13 cellular contexts compared by ENCODE assay signal in genomic region chr5:56056875-56057274, GRCh38.
DNase-seq lines count a peak whose midpoint lies in the region; ATAC-seq and TF ChIP-seq lines count a peak whose summit lies in the region.
"Had no signal": no experiment of that assay in that cellular context is flagged by ENCODE, and none has a peak within 500 bp of the region (broad histone marks: within the 10 kb centered on the region; RNA-seq: fewer than 3 reads in every experiment).

No MANE protein-coding gene starts in this region.

- H3K4me1 ChIP-seq in Peyer's patch (peaks cover 0 to 29% (median 4%) of the 10 kb centered on the region in 4 donors), esophagus muscularis mucosa (peaks cover 6 to 21% (median 16%) of the 10 kb centered on the region in 4 donors), right cardiac atrium (ENCODE audit: control insufficient read depth, insufficient read depth, low read length) (peaks cover 2% of the 10 kb centered on the region)

- H3K27me3 Mint-ChIP-seq in WTC11 (ENCODE audit: low read depth): no peaks in the 10 kb centered on the region

- H3K27ac ChIP-seq in Peyer's patch (peak overlapping the region in 3 of 4 donors; percentile 52 to 82 (median 75)), esophagus muscularis mucosa (replicated peaks in 1 of 4) (no peak overlapping the region), right cardiac atrium (ENCODE audit: low read length) (no peak overlapping the region)
- H3K27ac ChIP-seq: brain microvascular endothelial cell had no signal

- no peak overlapping the region for H3K4me3 Mint-ChIP-seq in WTC11

- H3K9me3 ChIP-seq in Peyer's patch: no peaks in the 10 kb centered on the region
- H3K9me3 ChIP-seq in esophagus muscularis mucosa: peaks cover 0 to 5% (median 0%) of the 10 kb centered on the region in 4 donors
- H3K9me3 ChIP-seq in right cardiac atrium (ENCODE audit: control insufficient read depth, low read length): peaks cover 2% of the 10 kb centered on the region
- H3K9me3 ChIP-seq: pancreas had no signal

- intact Hi-C loops in esophagus muscularis mucosa (cut with DNase I) (loop anchor here (10.0 kb wide), 1 partner anchor 62 kb away; the partner anchor contains the start of gene IL6ST), right cardiac atrium (cut with DNase I) (no loop called here)

- CTCF ChIA-PET in WTC11 (lab: Charles Lee): no interaction called here

- no peak for TF ChIP-seq EP300 in esophagus muscularis mucosa (IDR thresholded peaks at IDR 0.05)

- H3K4me3 ChIP-seq in Peyer's patch (no peak overlapping the region), esophagus muscularis mucosa (no peak overlapping the region), right cardiac atrium (ENCODE audit: low read length) (no peak overlapping the region)
- H3K4me3 ChIP-seq: pancreas, tibial nerve had no signal

- TF ChIP-seq CTCF in GM13976 (IDR thresholded peaks at IDR 0.05; ENCODE audit: borderline replicate concordance, control extremely low read depth, extremely low read depth, insufficient read depth, missing control alignments): no peak
- TF ChIP-seq CTCF in Peyer's patch (IDR thresholded peaks at IDR 0.05): no peak
- no peak for TF ChIP-seq CTCF in WTC11 (IDR thresholded peaks at IDR 0.05)
- no peak for TF ChIP-seq CTCF in esophagus muscularis mucosa (IDR thresholded peaks at IDR 0.05)

- ATAC-seq in GM19397 (IDR thresholded peaks at IDR 0.05; ENCODE audit: unreplicated experiment) (peak; percentile 53), HG02938 (IDR thresholded peaks at IDR 0.05; ENCODE audit: unreplicated experiment) (peak; percentile 84), WTC11 (no peak), right cardiac atrium (no peak)
- ATAC-seq: pancreas had no signal

- POLR2A ChIA-PET in WTC11 (lab: Charles Lee): no interaction called here

- no peaks in the 10 kb centered on the region for H3K36me3 Mint-ChIP-seq in WTC11

- H3K27ac Mint-ChIP-seq in WTC11: no peak overlapping the region

- no peaks in the 10 kb centered on the region for H3K4me1 Mint-ChIP-seq in WTC11

- peak; percentile 41 for DNase-seq in GM13976 (ENCODE audit: low spot score)
- DNase-seq in Peyer's patch: no peak
- no peak for DNase-seq in activated effector memory CD4-positive, alpha-beta T cell treated with Interleukin-2 at 50 U/mL for 16 hours
- no peak for DNase-seq in WTC11 (ENCODE audit: low spot score)
- no peak for DNase-seq in esophagus muscularis mucosa (ENCODE audit: extremely low spot score)
- no peak for DNase-seq in right cardiac atrium
- DNase-seq: brain microvascular endothelial cell, NCI-H446 treated with DMSO at 0.1 percent for 48 hours, pancreas, Right ventricle myocardium superior had no signal

- H3K36me3 ChIP-seq in Peyer's patch: no peaks in the 10 kb centered on the region
- no peaks in the 10 kb centered on the region for H3K36me3 ChIP-seq in esophagus muscularis mucosa
- H3K36me3 ChIP-seq: brain microvascular endothelial cell, pancreas, tibial nerve had no signal

- no peaks in the 10 kb centered on the region for H3K27me3 ChIP-seq in Peyer's patch
- H3K27me3 ChIP-seq in esophagus muscularis mucosa: no peaks in the 10 kb centered on the region
- H3K27me3 ChIP-seq in right cardiac atrium (ENCODE audit: control insufficient read depth, insufficient read depth): no peaks in the 10 kb centered on the region
- H3K27me3 ChIP-seq: brain microvascular endothelial cell, pancreas, tibial nerve had no signal

- in situ Hi-C loops in GM13976 (cut with MboI; ENCODE audit: low sequenced_read_pairs, unreplicated experiment): no loop called here

- TF ChIP-seq POLR2A in Peyer's patch (IDR thresholded peaks at IDR 0.05) (no peak), esophagus muscularis mucosa (IDR thresholded peaks at IDR 0.05; ENCODE audit: low read depth) (no peak)

- WGBS in esophagus muscularis mucosa: 68% methylated on average over 2 of the region's 2 CpGs
- WGBS in right cardiac atrium: 86% methylated on average over 2 of the region's 2 CpGs

- peaks cover 14% of the 10 kb centered on the region for H3K9me3 Mint-ChIP-seq in WTC11

TF ChIP-seq in WTC11, 78 proteins besides CTCF, POLR2A, EP300 and RAD21:
- TF ChIP-seq, protein P1, sequence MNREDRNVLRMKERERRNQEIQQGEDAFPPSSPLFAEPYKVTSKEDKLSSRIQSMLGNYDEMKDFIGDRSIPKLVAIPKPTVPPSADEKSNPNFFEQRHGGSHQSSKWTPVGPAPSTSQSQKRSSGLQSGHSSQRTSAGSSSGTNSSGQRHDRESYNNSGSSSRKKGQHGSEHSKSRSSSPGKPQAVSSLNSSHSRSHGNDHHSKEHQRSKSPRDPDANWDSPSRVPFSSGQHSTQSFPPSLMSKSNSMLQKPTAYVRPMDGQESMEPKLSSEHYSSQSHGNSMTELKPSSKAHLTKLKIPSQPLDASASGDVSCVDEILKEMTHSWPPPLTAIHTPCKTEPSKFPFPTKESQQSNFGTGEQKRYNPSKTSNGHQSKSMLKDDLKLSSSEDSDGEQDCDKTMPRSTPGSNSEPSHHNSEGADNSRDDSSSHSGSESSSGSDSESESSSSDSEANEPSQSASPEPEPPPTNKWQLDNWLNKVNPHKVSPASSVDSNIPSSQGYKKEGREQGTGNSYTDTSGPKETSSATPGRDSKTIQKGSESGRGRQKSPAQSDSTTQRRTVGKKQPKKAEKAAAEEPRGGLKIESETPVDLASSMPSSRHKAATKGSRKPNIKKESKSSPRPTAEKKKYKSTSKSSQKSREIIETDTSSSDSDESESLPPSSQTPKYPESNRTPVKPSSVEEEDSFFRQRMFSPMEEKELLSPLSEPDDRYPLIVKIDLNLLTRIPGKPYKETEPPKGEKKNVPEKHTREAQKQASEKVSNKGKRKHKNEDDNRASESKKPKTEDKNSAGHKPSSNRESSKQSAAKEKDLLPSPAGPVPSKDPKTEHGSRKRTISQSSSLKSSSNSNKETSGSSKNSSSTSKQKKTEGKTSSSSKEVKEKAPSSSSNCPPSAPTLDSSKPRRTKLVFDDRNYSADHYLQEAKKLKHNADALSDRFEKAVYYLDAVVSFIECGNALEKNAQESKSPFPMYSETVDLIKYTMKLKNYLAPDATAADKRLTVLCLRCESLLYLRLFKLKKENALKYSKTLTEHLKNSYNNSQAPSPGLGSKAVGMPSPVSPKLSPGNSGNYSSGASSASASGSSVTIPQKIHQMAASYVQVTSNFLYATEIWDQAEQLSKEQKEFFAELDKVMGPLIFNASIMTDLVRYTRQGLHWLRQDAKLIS (CRISPR knock-in tag; IDR thresholded peaks at IDR 0.05; ENCODE audit: borderline replicate concordance): no peak
- TF ChIP-seq NR3C1 (CRISPR knock-in tag; conservative IDR thresholded peaks at IDR 0.05; ENCODE audit: low read depth): no peak
- TF ChIP-seq NFE2L1 (CRISPR knock-in tag; IDR thresholded peaks at IDR 0.05): no peak
- TF ChIP-seq, protein P2, sequence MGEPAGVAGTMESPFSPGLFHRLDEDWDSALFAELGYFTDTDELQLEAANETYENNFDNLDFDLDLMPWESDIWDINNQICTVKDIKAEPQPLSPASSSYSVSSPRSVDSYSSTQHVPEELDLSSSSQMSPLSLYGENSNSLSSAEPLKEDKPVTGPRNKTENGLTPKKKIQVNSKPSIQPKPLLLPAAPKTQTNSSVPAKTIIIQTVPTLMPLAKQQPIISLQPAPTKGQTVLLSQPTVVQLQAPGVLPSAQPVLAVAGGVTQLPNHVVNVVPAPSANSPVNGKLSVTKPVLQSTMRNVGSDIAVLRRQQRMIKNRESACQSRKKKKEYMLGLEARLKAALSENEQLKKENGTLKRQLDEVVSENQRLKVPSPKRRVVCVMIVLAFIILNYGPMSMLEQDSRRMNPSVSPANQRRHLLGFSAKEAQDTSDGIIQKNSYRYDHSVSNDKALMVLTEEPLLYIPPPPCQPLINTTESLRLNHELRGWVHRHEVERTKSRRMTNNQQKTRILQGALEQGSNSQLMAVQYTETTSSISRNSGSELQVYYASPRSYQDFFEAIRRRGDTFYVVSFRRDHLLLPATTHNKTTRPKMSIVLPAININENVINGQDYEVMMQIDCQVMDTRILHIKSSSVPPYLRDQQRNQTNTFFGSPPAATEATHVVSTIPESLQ (CRISPR knock-in tag; IDR thresholded peaks at IDR 0.05): no peak
- no peak for TF ChIP-seq RELA (CRISPR knock-in tag; IDR thresholded peaks at IDR 0.05; ENCODE audit: borderline replicate concordance)
- TF ChIP-seq MXD4 (CRISPR knock-in tag; IDR thresholded peaks at IDR 0.05; ENCODE audit: borderline replicate concordance): no peak
- no peak for TF ChIP-seq ATF2 (CRISPR knock-in tag; IDR thresholded peaks at IDR 0.05; ENCODE audit: borderline replicate concordance, low read depth)

Comparison
In these comparisons a context has a peak if more than half of its experiments do, and no peak if none do; other contexts are left out.
1. ATAC-seq: peak in GM19397 (single experiment) and HG02938 (single experiment); none in WTC11 (single experiment) and right cardiac atrium (0 of 2).
2. H3K27ac ChIP-seq: peak in Peyer's patch (3 of 4); none in esophagus muscularis mucosa (0 of 4) and right cardiac atrium (single experiment).